Comparison of ENCODE assay signal across 24 cellular contexts in genomic region chr18:42444349-42444748, GRCh38.
"Had no signal": no experiment of that assay in that cellular context is flagged by ENCODE, and none has a peak within 500 bp of the region (broad histone marks: within the 10 kb centered on the region; RNA-seq: fewer than 3 reads in every experiment).

No MANE protein-coding gene starts in this region.

- H3K4me2 ChIP-seq: neural progenitor cell had no signal

- H3K4me1 ChIP-seq: neural progenitor cell, parathyroid adenoma, psoas muscle, suprapubic skin, testis, tibial artery, transverse colon, upper lobe of right lung, uterus had no signal

- H3K27me3 ChIP-seq: neural progenitor cell, ovary, suprapubic skin, testis, tibial artery, transverse colon, upper lobe of right lung, uterus had no signal

- H3K27ac ChIP-seq: neural progenitor cell, ovary, parathyroid adenoma, psoas muscle, skin epidermis, suprapubic skin, testis, tibial artery, transverse colon, upper lobe of right lung, uterus had no signal

- H3K79me2 ChIP-seq: parathyroid adenoma had no signal

- H3K9ac ChIP-seq: neural progenitor cell, parathyroid adenoma had no signal

- H3K4me3 ChIP-seq: neural progenitor cell, ovary, psoas muscle, skin epidermis, suprapubic skin, testis, tibial artery, transverse colon, upper lobe of right lung, uterus had no signal

- H3K9me3 ChIP-seq: testis, upper lobe of right lung, uterus had no signal

- H2AFZ ChIP-seq: neural progenitor cell, parathyroid adenoma had no signal

- H3K36me3 ChIP-seq: neural progenitor cell, ovary, suprapubic skin, tibial artery, transverse colon, upper lobe of right lung, uterus had no signal

- DNase-seq: naive thymus-derived CD4-positive, alpha-beta T cell; natural killer cell; occipital lobe; ovary; posterior cingulate gyrus; psoas muscle; right cardiac atrium; stimulated activated CD4-positive, alpha-beta T cell treated with anti-CD3 and anti-CD28 coated beads, Interleukin-15, amount 100 ng/mL, for 24 hours; stimulated activated CD4-positive, alpha-beta T cell treated with anti-CD3 and anti-CD28 coated beads, Interleukin-2, amount 100 ng/mL, for 24 hours; stimulated activated CD4-positive, alpha-beta T cell treated with anti-CD3 and anti-CD28 coated beads, Interleukin-2, amount 100 ng/mL, for 48 hours; stimulated activated CD4-positive, alpha-beta T cell treated with anti-CD3 and anti-CD28 coated beads, Interleukin-4, amount 100 ng/mL, for 24 hours; stimulated activated naive B cell treated with anti-CD40 and anti-IgM and Interleukin-4, amounts not matched to agents 10 μg/mL and 1 μg/mL and 100 μg/mL, for 72 hours; stimulated activated naive CD8-positive, alpha-beta T cell treated with anti-CD3 and anti-CD28 coated beads, Interleukin-15, amount 100 ng/mL, for 72 hours; stimulated activated naive CD8-positive, alpha-beta T cell treated with anti-CD3 and anti-CD28 coated beads, Interleukin-15, Interleukin-2, amounts not matched to agents 100 U/mL and 50 U/mL, for 24 hours; substantia nigra; testis; tibial artery; transverse colon; upper lobe of right lung; uterus had no signal
